ENCODE assay signal across 8 cellular contexts in the genomic region with DNA sequence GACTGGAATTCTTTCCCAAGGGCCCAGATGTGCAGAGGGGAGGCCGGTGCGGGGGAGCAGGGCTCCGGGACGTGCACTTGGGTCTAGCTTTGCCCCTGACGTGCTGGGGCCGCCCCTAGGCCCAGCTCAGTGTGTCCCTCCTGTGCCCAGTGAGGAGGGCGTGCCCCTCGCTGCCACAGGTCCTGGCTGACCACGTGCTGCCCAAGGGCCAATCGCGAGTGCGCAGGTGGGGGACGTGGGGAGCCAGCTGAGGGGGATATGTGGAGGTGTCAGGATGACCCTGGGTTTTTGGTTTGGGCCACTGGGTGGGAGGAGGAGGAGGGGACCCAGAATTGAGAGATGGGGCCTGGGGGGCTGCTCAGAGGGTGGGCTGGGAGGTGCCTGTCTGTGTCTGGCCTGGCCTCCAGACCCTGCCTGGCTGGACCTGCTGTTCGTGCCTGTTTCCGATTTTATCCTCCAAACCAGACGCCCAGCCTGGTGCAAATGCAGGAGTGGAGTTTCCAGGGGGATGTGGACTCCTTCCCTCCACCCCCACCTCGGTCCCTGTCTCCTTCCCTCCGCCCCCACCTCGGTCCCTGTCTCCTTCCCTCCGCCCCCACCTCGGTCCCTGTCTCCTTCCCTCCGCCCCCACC. TPM values are rescaled to one million over a fixed set of nuclear protein-coding genes. Genes with fewer than 3 reads are reported as not detected.
A peak's percentile ranks its signal among the peaks of the same experiment; 100 is the strongest.
DNase-seq lines count a peak whose midpoint lies in the region; ATAC-seq, FAIRE-seq and TF ChIP-seq lines count a peak whose summit lies in the region.

No MANE protein-coding gene starts in this region.

- H3K27ac ChIP-seq in mammary epithelial cell (ENCODE audit: insufficient read depth, low read depth, low read length) (no peak overlapping the region), keratinocyte (ENCODE audit: control insufficient read depth, insufficient read depth, low read length) (no peak overlapping the region), stomach (peak overlapping the region; percentile 57 to 81 (median 72))

- H3K4me2 ChIP-seq in mammary epithelial cell (ENCODE audit: insufficient read depth, low read depth, low read length) (peak overlapping the region; percentile 81), keratinocyte (ENCODE audit: control insufficient read depth, extremely low read depth, insufficient read depth, low read depth, low read length) (peak overlapping the region; percentile 73)

- H3K9ac ChIP-seq in mammary epithelial cell (ENCODE audit: insufficient read depth, low read length) (no peak overlapping the region), keratinocyte (ENCODE audit: control insufficient read depth, extremely low read depth, insufficient read depth, low read length) (peak overlapping the region; percentile 54)

- H3K9me3 ChIP-seq in mammary epithelial cell (replicated peaks; ENCODE audit: insufficient read depth, low read length) (no peaks in the 10 kb centered on the region), keratinocyte (ENCODE audit: control insufficient read depth, low read depth, low read length) (no peaks in the 10 kb centered on the region), stomach (no peaks in the 10 kb centered on the region)

- H4K20me1 ChIP-seq in mammary epithelial cell (ENCODE audit: insufficient read depth, low read length) (no peaks in the 10 kb centered on the region), keratinocyte (ENCODE audit: control insufficient read depth, extremely low read depth, insufficient read depth, low read length) (no peaks in the 10 kb centered on the region)

- TF ChIP-seq CTCF in AG04449 (IDR thresholded peaks at IDR 0.05; ENCODE audit: insufficient read depth, low read length, missing control alignments) (no peak), mammary epithelial cell (conservative IDR thresholded peaks at IDR 0.05 in 1 of 2, IDR thresholded peaks at IDR 0.05 in 1 of 2; ENCODE audit: extremely low read depth in 1 of 2, insufficient read depth in 1 of 2, low read depth in 1 of 2, low read length in 2 of 2) (no peak), keratinocyte (optimal IDR thresholded peaks at IDR 0.05 in 1 of 3, IDR thresholded peaks at IDR 0.05 in 1 of 3, conservative IDR thresholded peaks at IDR 0.05 in 1 of 3; ENCODE audit: extremely low read depth in 1 of 3, insufficient read depth in 2 of 3, low read length in 3 of 3) (no peak), stomach (IDR thresholded peaks at IDR 0.05) (no peak)

- no peak for TF ChIP-seq POLR2A in stomach (IDR thresholded peaks at IDR 0.05)

- H3K4me3 ChIP-seq in AG04449 (ENCODE audit: low read depth, low read length), result peak overlapping the region; percentile 12; the same call in 1 of the 2 replicates
- peak overlapping the region in 1 of 3 experiments; percentile 6 for H3K4me3 ChIP-seq in mammary epithelial cell (replicated peaks in 1 of 3; ENCODE audit: insufficient read depth in 1 of 3, low read depth in 2 of 3, low read length in 3 of 3)
- H3K4me3 ChIP-seq in keratinocyte (ENCODE audit: control insufficient read depth in 2 of 3, extremely low read depth in 1 of 3, insufficient read depth in 2 of 3, low read depth in 1 of 3, low read length in 3 of 3), result no peak overlapping the region
- H3K4me3 ChIP-seq in stomach, result peak overlapping the region; percentile 33 to 37 (median 34)

- H3K4me1 ChIP-seq in mammary epithelial cell (ENCODE audit: insufficient read depth, low read length) (peaks cover 13% of the 10 kb centered on the region), keratinocyte (ENCODE audit: control insufficient read depth, extremely low read depth, insufficient read depth, low read length) (peaks cover 12% of the 10 kb centered on the region), stomach (peaks cover 14 to 17% (median 14%) of the 10 kb centered on the region in 4 donors)

- intact Hi-C loops in mammary epithelial cell (cut with micrococcal nuclease) (no loop called here), stomach (cut with DNase I; ENCODE audit: low total_unique reads) (no loop called here)

- H3K36me3 ChIP-seq in mammary epithelial cell (ENCODE audit: insufficient read depth, low read length) (no peaks in the 10 kb centered on the region), keratinocyte (ENCODE audit: control insufficient read depth in 2 of 2, extremely low read depth in 1 of 2, insufficient read depth in 2 of 2, low read length in 2 of 2) (peaks cover 0 to 6% of the 10 kb centered on the region in 2 experiments), stomach (peaks cover 0 to 28% (median 23%) of the 10 kb centered on the region in 4 donors)

- in situ Hi-C loops in mammary epithelial cell (cut with MboI; ENCODE audit: low sequenced_read_pairs in 2 of 2), result no loop called here

- POLR2A ChIA-PET in AG04449 (lab: Yijun Ruan, JAX), result no interaction called here

- no peaks in the 10 kb centered on the region for H3K79me2 ChIP-seq in mammary epithelial cell (ENCODE audit: insufficient read depth, low read length)
- no peaks in the 10 kb centered on the region for H3K79me2 ChIP-seq in keratinocyte (ENCODE audit: control insufficient read depth, insufficient read depth, low read length)

- H3K9me1 ChIP-seq in keratinocyte (ENCODE audit: control insufficient read depth, extremely low read depth, insufficient read depth, low read length), result no peaks in the 10 kb centered on the region

- no peak for TF ChIP-seq EP300 in stomach (IDR thresholded peaks at IDR 0.05)

- no peak for FAIRE-seq in keratinocyte (lab: Jason Lieb, UNC)

- dilution Hi-C loops in mammary epithelial cell (cut with HindIII; ENCODE audit: low sequenced_read_pairs) (no loop called here), keratinocyte (cut with MboI; ENCODE audit: extremely low pct_ligation_motif_present, low sequenced_read_pairs) (no loop called here)

- peak overlapping the region; percentile 45 for H2AFZ ChIP-seq in mammary epithelial cell (ENCODE audit: low read depth, low read length)
- H2AFZ ChIP-seq in keratinocyte (ENCODE audit: control insufficient read depth, low read length), result no peak overlapping the region

- BruUV-seq in mammary epithelial cell (replicated peaks; lab: Mats Ljungman, UMichigan), result no TSS peak

- DNase-seq in AG04449 (ENCODE audit: low read depth, low spot score) (no peak), NCI-H510A treated with DMSO at 0.1 percent for 48 hours (lab: John Stamatoyannopoulos, UW) (peak; percentile 97), mammary epithelial cell (no peak), keratinocyte (ENCODE audit: low read depth, low spot score) (no peak), stomach (peak; percentile 52), dedifferentiated amniotic fluid mesenchymal stem cell (ENCODE audit: extremely low spot score) (no peak)

- H3K27me3 ChIP-seq in mammary epithelial cell (ENCODE audit: insufficient read depth, low read length) (no peaks in the 10 kb centered on the region), keratinocyte (ENCODE audit: control insufficient read depth, extremely low read depth, insufficient read depth, low read length) (peaks cover 3% of the 10 kb centered on the region), stomach (peaks cover 0 to 31% (median 2%) of the 10 kb centered on the region in 3 donors)

- peak; percentile 28 for ATAC-seq in GM18907 (IDR thresholded peaks at IDR 0.05; ENCODE audit: unreplicated experiment)
- no peak for ATAC-seq in HG02588 (IDR thresholded peaks at IDR 0.05; ENCODE audit: unreplicated experiment)

- CTCF ChIA-PET in AG04449 (lab: Yijun Ruan, JAX), result interaction anchor here (0.9 to 1.0 kb wide), 2 partner anchors 16 to 99 kb away, joined by 3 read pairs; no protein-coding TSS in a partner anchor
- CTCF ChIA-PET in mammary epithelial cell (lab: Charles Lee; ENCODE audit: low non-redundant PET), result no interaction called here

- WGBS in mammary epithelial cell (ENCODE audit: low coverage, missing lambda C conversion rate), result 9% methylated on average over 13 of the region's 22 CpGs
- WGBS in stomach, 5 donors, result 4 to 9% (median 6%) methylated on average over 15 to 21 of the region's 22 CpGs

RNA-seq across cellular contexts. Expression of a gene that starts 6.1 kb away (rescaled TPM):
- total RNA-seq in mammary epithelial cell (under 1 TPM in 1 of 2 donors, not detected in 1; 0.17 TPM), stomach (1 to 10 TPM in 2 of 5 donors, not detected in 3; 1.4 to 5.9 TPM)
- polyA plus RNA-seq in mammary epithelial cell (0.06 TPM), keratinocyte (0.22 to 0.45 TPM (median 0.32 TPM) in 3 replicates), stomach (1 to 10 TPM; 3.2 to 8.1 (median 3.4) TPM)
- polyA minus RNA-seq in mammary epithelial cell (not detected), keratinocyte (0.56 TPM in 1 of 3 replicates, not detected in the others)
- polyA plus RNA-seq in keratinocyte (2011; ENCODE audit: low read depth), result 3.1 TPM
- polyA plus RNA-seq in keratinocyte (2011; cell fraction: cytosol; rRNA removed), result 0.27 and 0.56 TPM in 2 replicates
- 0.90 and 0.99 TPM in 2 replicates for polyA plus RNA-seq in keratinocyte (2011; cell fraction: nucleus; rRNA removed)
- polyA plus RNA-seq in keratinocyte (2012; ENCODE audit: low replicate concordance), result 0.29 and 19.8 TPM in 2 replicates
- not detected for polyA minus RNA-seq in keratinocyte (2011; cell fraction: cytosol; rRNA and poly(A)+ RNA removed)
- 1.2 and 1.8 TPM in 2 replicates for polyA minus RNA-seq in keratinocyte (2011; cell fraction: nucleus; rRNA and poly(A)+ RNA removed)

RNA-seq across cellular contexts. Expression of a gene that starts 35.7 kb away (rescaled TPM):
- total RNA-seq in mammary epithelial cell, result 10 to 100 TPM in 1 of 2 donors, 1 to 10 TPM in 1; 9.5 to 23.8 TPM
- polyA plus RNA-seq in mammary epithelial cell, result 11.6 TPM
- 0.88 TPM for polyA minus RNA-seq in mammary epithelial cell
- polyA plus RNA-seq in keratinocyte, result 6.1 to 8.8 TPM (median 8.0 TPM) in 3 replicates
- polyA plus RNA-seq in keratinocyte (2011; ENCODE audit: low read depth), result 3.2 TPM
- polyA plus RNA-seq in keratinocyte (2011; cell fraction: cytosol; rRNA removed), result 3.5 and 10.1 TPM in 2 replicates
- 19.2 and 30.8 TPM in 2 replicates for polyA plus RNA-seq in keratinocyte (2011; cell fraction: nucleus; rRNA removed)
- polyA plus RNA-seq in keratinocyte (2012; ENCODE audit: low replicate concordance), result 9.8 and 11.1 TPM in 2 replicates
- 2.4 to 4.1 TPM (median 3.7 TPM) in 3 replicates for polyA minus RNA-seq in keratinocyte
- polyA minus RNA-seq in keratinocyte (2011; cell fraction: cytosol; rRNA and poly(A)+ RNA removed), result 8.4 TPM
- 9.0 and 9.5 TPM in 2 replicates for polyA minus RNA-seq in keratinocyte (2011; cell fraction: nucleus; rRNA and poly(A)+ RNA removed)
- 10 to 100 TPM; 15.8 to 67.0 (median 33.8) TPM for total RNA-seq in stomach
- polyA plus RNA-seq in stomach, result 10 to 100 TPM; 10.2 to 17.1 (median 12.8) TPM

Comparison
In these comparisons a context has a peak if more than half of its experiments do, and no peak if none do; other contexts are left out.
1. DNase-seq: peak in NCI-H510A treated with DMSO at 0.1 percent for 48 hours (single experiment) and stomach (single experiment); none in AG04449 (single experiment), mammary epithelial cell (single experiment), keratinocyte (single experiment) and dedifferentiated amniotic fluid mesenchymal stem cell (single experiment).
2. H3K4me3 ChIP-seq: peak in AG04449 (single experiment) and stomach (4 of 4); none in keratinocyte (0 of 3).
3. H3K27ac ChIP-seq: peak in stomach (5 of 5); none in mammary epithelial cell (single experiment) and keratinocyte (single experiment).